Comparison of ENCODE assay signal across 11 cellular contexts in genomic region chr1:37922767-37923550, GRCh38. TPM values are rescaled to one million over a fixed set of nuclear protein-coding genes. Genes with fewer than 3 reads are reported as not detected.
DNase-seq lines count a peak whose midpoint lies in the region; ATAC-seq, FAIRE-seq and TF ChIP-seq lines count a peak whose summit lies in the region.
"Had no signal": no experiment of that assay in that cellular context is flagged by ENCODE, and none has a peak within 500 bp of the region (broad histone marks: within the 10 kb centered on the region; RNA-seq: fewer than 3 reads in every experiment).

No MANE protein-coding gene starts in this region.

- H3K4me2 ChIP-seq in DND-41 (ENCODE audit: insufficient read depth, low read length) (no peak overlapping the region), Karpas-422 (ENCODE audit: low read depth, low read length, poor library complexity, severe bottlenecking) (peak overlapping the region; percentile 53), GM12878 (ENCODE audit: control insufficient read depth, insufficient read depth) (peak overlapping the region; percentile 48)

- H4K20me1 ChIP-seq in DND-41 (ENCODE audit: insufficient read depth, low read length) (no peaks in the 10 kb centered on the region; the same call in 1 of the 2 replicates), Karpas-422 (ENCODE audit: insufficient read depth, low read depth, low read length) (no peaks in the 10 kb centered on the region), GM12878 (ENCODE audit: control insufficient read depth, insufficient read depth) (no peaks in the 10 kb centered on the region)

- TF ChIP-seq CTCF in DND-41 (IDR thresholded peaks at IDR 0.05; ENCODE audit: borderline replicate concordance, extremely low read depth, low read length, poor library complexity, severe bottlenecking) (no peak), GM12878 (IDR thresholded peaks at IDR 0.05 in 2 of 3, conservative IDR thresholded peaks at IDR 0.05 in 1 of 3; ENCODE audit: control insufficient read depth in 2 of 3, extremely low read depth in 1 of 3, insufficient read depth in 1 of 3, low read depth in 3 of 3, low read length in 3 of 3) (0 out of 6 replicates have a peak, but pooled peaks of 1 of the 3 experiments have one; percentile 2), gastrocnemius medialis (IDR thresholded peaks at IDR 0.05 in 4 of 5, conservative IDR thresholded peaks at IDR 0.05 in 1 of 5) (no peak)

- ATAC-seq in DND-41 (ENCODE audit: insufficient read depth, low read depth) = peak; percentile 75
- peak; percentile 46 for ATAC-seq in GM19463 (IDR thresholded peaks at IDR 0.05; ENCODE audit: unreplicated experiment)
- ATAC-seq in GM12878 = peak; percentile 80
- no peak for ATAC-seq in HG03175 (IDR thresholded peaks at IDR 0.05; ENCODE audit: unreplicated experiment)
- no peak for ATAC-seq in gastrocnemius medialis

- TSS peak; percentile 95 for BruUV-seq in GM12878 (replicated peaks; lab: Mats Ljungman, UMichigan)

- 1% methylated on average over 4 of the region's 4 CpGs for WGBS in GM12878 (ENCODE audit: insufficient coverage, insufficient replicate concordance, low lambda C conversion rate, missing lambda C conversion rate)

- intact Hi-C loops in GM12878 (cut with micrococcal nuclease; ENCODE audit: unreplicated experiment) = loop anchor here (2.0 kb wide), 1 partner anchor 22 kb away; no protein-coding TSS in a partner anchor
- intact Hi-C loops in gastrocnemius medialis (cut with DNase I; ENCODE audit: low total_unique reads) = no loop called here

- H2AFZ ChIP-seq in DND-41 (ENCODE audit: low read depth, low read length) = no peak overlapping the region
- no peak overlapping the region for H2AFZ ChIP-seq in Karpas-422 (ENCODE audit: low read length)
- no peak overlapping the region for H2AFZ ChIP-seq in GM12878 (ENCODE audit: control insufficient read depth, low read depth, low read length)

- in situ Hi-C loops in GM12878 (cut with MboI) (no loop called here), gastrocnemius medialis (cut with MboI; ENCODE audit: low sequenced_read_pairs in 4 of 4) (no loop called here)

- SMC1A ChIA-PET in GM12878 (lab: Charles Lee; ENCODE audit: uncharacterized antibody, unreplicated experiment) = interaction anchor here (0.7 to 3.3 kb wide), 15 partner anchors 8 to 130 kb away, joined by 3 to 25 read pairs (median 3); partner anchors contain the start of genes INPP5B and SF3A3

- no peak overlapping the region for H3K27ac ChIP-seq in DND-41 (ENCODE audit: low read length)
- H3K27ac ChIP-seq in Karpas-422 (ENCODE audit: low read length) = peak overlapping the region; percentile 87
- peak overlapping the region; percentile 79 for H3K27ac ChIP-seq in GM12878 (ENCODE audit: control insufficient read depth, insufficient read depth)
- H3K27ac ChIP-seq in gastrocnemius medialis = no peak overlapping the region
- H3K27ac ChIP-seq: skin epidermis had no signal

- H3K4me3 ChIP-seq in DND-41 (ENCODE audit: low read depth in 1 of 2, low read length in 2 of 2) = no peak overlapping the region
- H3K4me3 ChIP-seq in Karpas-422 (ENCODE audit: low read length) = no peak overlapping the region
- H3K4me3 ChIP-seq in GM12878 = peak overlapping the region; percentile 39; the same call in 1 of the 2 replicates
- H3K4me3 ChIP-seq in gastrocnemius medialis = no peak overlapping the region
- H3K4me3 ChIP-seq: skin epidermis had no signal

- TF ChIP-seq EP300 in GM12878 (IDR thresholded peaks at IDR 0.05; ENCODE audit: borderline replicate concordance in 1 of 2, control insufficient read depth in 1 of 2, low read depth in 2 of 2, low read length in 2 of 2) = peak; percentile 38 to 53; a peak in 3 of 4 replicates

- RAD21 ChIA-PET in GM12878 (lab: Charles Lee; ENCODE audit: unreplicated experiment) = interaction anchor here (0.6 to 3.5 kb wide), 4 partner anchors 8 to 24 kb away, joined by 3 to 22 read pairs (median 12); partner anchors contain the start of gene INPP5B

- no peaks in the 10 kb centered on the region for H3K9me2 ChIP-seq in Karpas-422 (replicated peaks; ENCODE audit: insufficient read depth, low read length)

- POLR2A ChIA-PET in GM12878 (lab: Charles Lee) = interaction anchor here (0.8 to 3.0 kb wide), 8 partner anchors 8 to 115 kb away, joined by 3 to 26 read pairs (median 3); partner anchors contain the start of genes UTP11 and YRDC

- DNase-seq in DND-41 (peak; percentile 14), Karpas-422 (peak; percentile 82), GM12878 (ENCODE audit: low read depth, low spot score) (peak; percentile 89), putamen (ENCODE audit: low spot score) (no peak), cortex of kidney (lab: John Stamatoyannopoulos, UW) (no peak), gastrocnemius medialis (no peak)
- DNase-seq: amniotic stem cell, NCI-H2081 had no signal

- H3K9me3 ChIP-seq in DND-41 (ENCODE audit: insufficient read depth, low read length, severe bottlenecking) (no peaks in the 10 kb centered on the region), Karpas-422 (ENCODE audit: low read length) (no peaks in the 10 kb centered on the region), GM12878 (replicated peaks; ENCODE audit: control insufficient read depth, insufficient read depth, low read length) (no peaks in the 10 kb centered on the region; the same call in 2 of the 3 replicates), gastrocnemius medialis (no peaks in the 10 kb centered on the region)

- H3K9ac ChIP-seq in DND-41 (ENCODE audit: low read depth, low read length) = no peak overlapping the region
- peak overlapping the region; percentile 50 for H3K9ac ChIP-seq in Karpas-422 (ENCODE audit: low read length)
- peak overlapping the region; percentile 8; the same call in 1 of the 2 replicates for H3K9ac ChIP-seq in GM12878 (ENCODE audit: control insufficient read depth, insufficient read depth, low read length)

- CTCF ChIA-PET in GM12878 (lab: Yijun Ruan, JAX) = interaction anchor here (1.0 to 3.1 kb wide), 13 partner anchors 9 to 66 kb away, joined by 4 to 19 read pairs (median 7); partner anchors contain the start of genes INPP5B and MTF1

- H3K36me3 ChIP-seq in DND-41 (ENCODE audit: insufficient read depth, low read length) (no peaks in the 10 kb centered on the region), Karpas-422 (ENCODE audit: insufficient read depth, low read length) (no peaks in the 10 kb centered on the region), GM12878 (ENCODE audit: control insufficient read depth in 2 of 2, insufficient read depth in 2 of 2, low read length in 1 of 2) (no peaks in the 10 kb centered on the region; a peak in 2 of 4 replicates), gastrocnemius medialis (no peaks in the 10 kb centered on the region)

- H3K4me1 ChIP-seq in DND-41 (ENCODE audit: insufficient read depth, low read length) = 0 out of 2 replicates have a peak, but pooled peaks cover 6% of the 10 kb centered on the region
- peaks cover 67% of the 10 kb centered on the region for H3K4me1 ChIP-seq in Karpas-422 (ENCODE audit: low read length)
- peaks cover 45% of the 10 kb centered on the region for H3K4me1 ChIP-seq in GM12878 (ENCODE audit: control insufficient read depth, insufficient read depth, low read length)
- peaks cover 20 to 30% of the 10 kb centered on the region in 2 donors for H3K4me1 ChIP-seq in gastrocnemius medialis

- TF ChIP-seq POLR2A in GM12878 (IDR thresholded peaks at IDR 0.05; ENCODE audit: low read depth, low read length) = no peak
- TF ChIP-seq POLR2A in gastrocnemius medialis (IDR thresholded peaks at IDR 0.05) = no peak

- no peak for TF ChIP-seq RAD21 in GM12878 (IDR thresholded peaks at IDR 0.05; ENCODE audit: insufficient read depth, low read depth, low read length)

- FAIRE-seq in GM12878 (lab: Jason Lieb, UNC) = peak; percentile 88

- H3K27me3 ChIP-seq in DND-41 (ENCODE audit: insufficient read depth, low read length, poor library complexity) = no peaks in the 10 kb centered on the region
- no peaks in the 10 kb centered on the region for H3K27me3 ChIP-seq in Karpas-422 (ENCODE audit: low read length)
- no peaks in the 10 kb centered on the region for H3K27me3 ChIP-seq in GM12878 (replicated peaks in 1 of 2; ENCODE audit: control insufficient read depth in 2 of 2, insufficient read depth in 2 of 2, low read length in 1 of 2)
- H3K27me3 ChIP-seq in gastrocnemius medialis = no peaks in the 10 kb centered on the region

- H3K79me2 ChIP-seq in DND-41 (ENCODE audit: insufficient read depth, low read length) (peaks cover 40% of the 10 kb centered on the region), Karpas-422 (ENCODE audit: low read length) (peaks cover 94% of the 10 kb centered on the region), GM12878 (ENCODE audit: control insufficient read depth, insufficient read depth, low read length) (peaks cover 84% of the 10 kb centered on the region)

TF ChIP-seq in GM12878, 131 proteins besides CTCF, POLR2A, EP300 and RAD21 (continues in another document):
- TF ChIP-seq WRNIP1 (IDR thresholded peaks at IDR 0.05; ENCODE audit: borderline replicate concordance, low read depth, low read length) = no peak
- TF ChIP-seq BHLHE40 (IDR thresholded peaks at IDR 0.05; ENCODE audit: borderline replicate concordance in 1 of 2, low read depth in 2 of 2, low read length in 1 of 2) = peak; percentile 61 to 63; a peak in 3 of 4 replicates
- no peak for TF ChIP-seq ZNF217 (IDR thresholded peaks at IDR 0.05)
- no peak for TF ChIP-seq SMAD5 (IDR thresholded peaks at IDR 0.05; ENCODE audit: low read depth)
- TF ChIP-seq NR2F1 (conservative IDR thresholded peaks at IDR 0.05) = no peak
- TF ChIP-seq CBFB (IDR thresholded peaks at IDR 0.05; ENCODE audit: low read depth) = 0 out of 2 replicates have a peak, but pooled peaks have one; percentile 32

RNA-seq across cellular contexts. Expression of gene INPP5B, which starts 23.9 kb away (rescaled TPM):
- total RNA-seq in Karpas-422 (2014; rRNA removed; shearing (Covaris generic); ENCODE audit: low replicate concordance) = 45.7 and 47.0 TPM in 2 replicates
- total RNA-seq in GM12878 (2013; cell fraction: nucleolus; rRNA removed) = 129 and 133 TPM in 2 replicates
- 38.5 and 46.2 TPM in 2 replicates for total RNA-seq in GM12878 (2014; rRNA removed)
- total RNA-seq in GM12878 (2014; rRNA removed; fragmentation: Illumina TruSeq; extraction: Trizol) = 28.8 and 28.9 TPM in 2 replicates
- total RNA-seq in GM12878 (2021) = 32.0 and 32.6 TPM in 2 replicates
- polyA plus RNA-seq in GM12878 (2011; ENCODE audit: low read depth) = 16.3 TPM
- polyA plus RNA-seq in GM12878 (2011; rRNA removed) = 45.0 and 54.4 TPM in 2 replicates
- polyA plus RNA-seq in GM12878 (2011; cell fraction: cytosol; rRNA removed) = 43.4 and 43.6 TPM in 2 replicates
- polyA plus RNA-seq in GM12878 (2011; cell fraction: nucleus; rRNA removed) = 73.7 and 81.6 TPM in 2 replicates
- polyA plus RNA-seq in GM12878 (2012) = 17.4 and 21.7 TPM in 2 replicates
- 25.0 and 27.1 TPM in 2 replicates for polyA plus RNA-seq in GM12878 (2014; fragmentation: Illumina TruSeq; extraction: Trizol)
- 10 to 100 TPM; 10.9 to 14.6 TPM for polyA plus RNA-seq in GM12878 (2014; fragmentation: Nextera tagmentation; extraction: Ambion mirVana)
- 27.8 and 29.7 TPM in 2 replicates for polyA plus RNA-seq in GM12878 (2014; rRNA removed)
- 10 to 100 TPM; 18.3 to 22.2 TPM for polyA plus RNA-seq in GM12878 (2016; fragmentation: Nextera tagmentation; extraction: Ambion mirVana)
- polyA minus RNA-seq in GM12878 (2011; rRNA and poly(A)+ RNA removed) = 50.5 and 57.4 TPM in 2 replicates
- polyA minus RNA-seq in GM12878 (2011; cell fraction: cytosol; rRNA and poly(A)+ RNA removed) = 16.6 and 20.0 TPM in 2 replicates
- 32.5 and 63.1 TPM in 2 replicates for polyA minus RNA-seq in GM12878 (2011; cell fraction: nucleus; rRNA and poly(A)+ RNA removed)
- total RNA-seq in gastrocnemius medialis = 10 to 100 TPM in 2 of 4 donors, 1 to 10 TPM in 2; 6.8 to 13.4 (median 10.1) TPM

Comparison
In these comparisons a context has a peak if more than half of its experiments do, and no peak if none do; other contexts are left out.
1. ATAC-seq: peak in DND-41 (single experiment), GM19463 (single experiment) and GM12878 (single experiment); none in HG03175 (single experiment) and gastrocnemius medialis (0 of 2).
2. DNase-seq: peak in DND-41 (single experiment), Karpas-422 (single experiment) and GM12878 (single experiment); none in putamen (single experiment), cortex of kidney (single experiment) and gastrocnemius medialis (0 of 2).
3. H3K27ac ChIP-seq: peak in Karpas-422 (single experiment) and GM12878 (single experiment); none in DND-41 (single experiment) and gastrocnemius medialis (0 of 4).